In the genomic region with DNA sequence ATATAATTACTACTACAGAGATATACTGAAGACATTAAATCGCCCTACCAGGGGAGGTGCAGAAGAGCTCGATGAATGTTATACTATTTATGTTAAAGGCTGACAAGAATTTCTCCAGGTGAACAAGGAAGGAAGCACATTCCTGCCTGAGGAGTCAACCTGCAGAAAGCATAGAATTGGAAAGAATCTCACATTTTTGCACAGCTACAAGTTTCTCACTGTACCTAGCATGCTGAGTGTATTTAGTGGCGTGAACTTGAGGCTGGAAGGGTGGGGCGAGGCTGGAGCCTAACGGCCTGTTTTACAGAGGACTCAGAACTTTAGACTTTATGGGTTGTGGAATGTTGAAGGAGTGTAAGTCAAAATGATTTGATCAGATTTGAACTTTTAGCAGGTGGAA, we compare ENCODE assay signal across 2 cellular contexts.
TF ChIP-seq lines count a peak whose summit lies in the region.

No MANE protein-coding gene starts in this region.

TF ChIP-seq in GM23338, 12 proteins besides CTCF, POLR2A, EP300 and RAD21 (continued from another document):
- TF ChIP-seq, protein P1, sequence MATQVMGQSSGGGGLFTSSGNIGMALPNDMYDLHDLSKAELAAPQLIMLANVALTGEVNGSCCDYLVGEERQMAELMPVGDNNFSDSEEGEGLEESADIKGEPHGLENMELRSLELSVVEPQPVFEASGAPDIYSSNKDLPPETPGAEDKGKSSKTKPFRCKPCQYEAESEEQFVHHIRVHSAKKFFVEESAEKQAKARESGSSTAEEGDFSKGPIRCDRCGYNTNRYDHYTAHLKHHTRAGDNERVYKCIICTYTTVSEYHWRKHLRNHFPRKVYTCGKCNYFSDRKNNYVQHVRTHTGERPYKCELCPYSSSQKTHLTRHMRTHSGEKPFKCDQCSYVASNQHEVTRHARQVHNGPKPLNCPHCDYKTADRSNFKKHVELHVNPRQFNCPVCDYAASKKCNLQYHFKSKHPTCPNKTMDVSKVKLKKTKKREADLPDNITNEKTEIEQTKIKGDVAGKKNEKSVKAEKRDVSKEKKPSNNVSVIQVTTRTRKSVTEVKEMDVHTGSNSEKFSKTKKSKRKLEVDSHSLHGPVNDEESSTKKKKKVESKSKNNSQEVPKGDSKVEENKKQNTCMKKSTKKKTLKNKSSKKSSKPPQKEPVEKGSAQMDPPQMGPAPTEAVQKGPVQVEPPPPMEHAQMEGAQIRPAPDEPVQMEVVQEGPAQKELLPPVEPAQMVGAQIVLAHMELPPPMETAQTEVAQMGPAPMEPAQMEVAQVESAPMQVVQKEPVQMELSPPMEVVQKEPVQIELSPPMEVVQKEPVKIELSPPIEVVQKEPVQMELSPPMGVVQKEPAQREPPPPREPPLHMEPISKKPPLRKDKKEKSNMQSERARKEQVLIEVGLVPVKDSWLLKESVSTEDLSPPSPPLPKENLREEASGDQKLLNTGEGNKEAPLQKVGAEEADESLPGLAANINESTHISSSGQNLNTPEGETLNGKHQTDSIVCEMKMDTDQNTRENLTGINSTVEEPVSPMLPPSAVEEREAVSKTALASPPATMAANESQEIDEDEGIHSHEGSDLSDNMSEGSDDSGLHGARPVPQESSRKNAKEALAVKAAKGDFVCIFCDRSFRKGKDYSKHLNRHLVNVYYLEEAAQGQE (IDR thresholded peaks at IDR 0.05; ENCODE audit: unreplicated experiment): no peak
- TF ChIP-seq, protein P2, sequence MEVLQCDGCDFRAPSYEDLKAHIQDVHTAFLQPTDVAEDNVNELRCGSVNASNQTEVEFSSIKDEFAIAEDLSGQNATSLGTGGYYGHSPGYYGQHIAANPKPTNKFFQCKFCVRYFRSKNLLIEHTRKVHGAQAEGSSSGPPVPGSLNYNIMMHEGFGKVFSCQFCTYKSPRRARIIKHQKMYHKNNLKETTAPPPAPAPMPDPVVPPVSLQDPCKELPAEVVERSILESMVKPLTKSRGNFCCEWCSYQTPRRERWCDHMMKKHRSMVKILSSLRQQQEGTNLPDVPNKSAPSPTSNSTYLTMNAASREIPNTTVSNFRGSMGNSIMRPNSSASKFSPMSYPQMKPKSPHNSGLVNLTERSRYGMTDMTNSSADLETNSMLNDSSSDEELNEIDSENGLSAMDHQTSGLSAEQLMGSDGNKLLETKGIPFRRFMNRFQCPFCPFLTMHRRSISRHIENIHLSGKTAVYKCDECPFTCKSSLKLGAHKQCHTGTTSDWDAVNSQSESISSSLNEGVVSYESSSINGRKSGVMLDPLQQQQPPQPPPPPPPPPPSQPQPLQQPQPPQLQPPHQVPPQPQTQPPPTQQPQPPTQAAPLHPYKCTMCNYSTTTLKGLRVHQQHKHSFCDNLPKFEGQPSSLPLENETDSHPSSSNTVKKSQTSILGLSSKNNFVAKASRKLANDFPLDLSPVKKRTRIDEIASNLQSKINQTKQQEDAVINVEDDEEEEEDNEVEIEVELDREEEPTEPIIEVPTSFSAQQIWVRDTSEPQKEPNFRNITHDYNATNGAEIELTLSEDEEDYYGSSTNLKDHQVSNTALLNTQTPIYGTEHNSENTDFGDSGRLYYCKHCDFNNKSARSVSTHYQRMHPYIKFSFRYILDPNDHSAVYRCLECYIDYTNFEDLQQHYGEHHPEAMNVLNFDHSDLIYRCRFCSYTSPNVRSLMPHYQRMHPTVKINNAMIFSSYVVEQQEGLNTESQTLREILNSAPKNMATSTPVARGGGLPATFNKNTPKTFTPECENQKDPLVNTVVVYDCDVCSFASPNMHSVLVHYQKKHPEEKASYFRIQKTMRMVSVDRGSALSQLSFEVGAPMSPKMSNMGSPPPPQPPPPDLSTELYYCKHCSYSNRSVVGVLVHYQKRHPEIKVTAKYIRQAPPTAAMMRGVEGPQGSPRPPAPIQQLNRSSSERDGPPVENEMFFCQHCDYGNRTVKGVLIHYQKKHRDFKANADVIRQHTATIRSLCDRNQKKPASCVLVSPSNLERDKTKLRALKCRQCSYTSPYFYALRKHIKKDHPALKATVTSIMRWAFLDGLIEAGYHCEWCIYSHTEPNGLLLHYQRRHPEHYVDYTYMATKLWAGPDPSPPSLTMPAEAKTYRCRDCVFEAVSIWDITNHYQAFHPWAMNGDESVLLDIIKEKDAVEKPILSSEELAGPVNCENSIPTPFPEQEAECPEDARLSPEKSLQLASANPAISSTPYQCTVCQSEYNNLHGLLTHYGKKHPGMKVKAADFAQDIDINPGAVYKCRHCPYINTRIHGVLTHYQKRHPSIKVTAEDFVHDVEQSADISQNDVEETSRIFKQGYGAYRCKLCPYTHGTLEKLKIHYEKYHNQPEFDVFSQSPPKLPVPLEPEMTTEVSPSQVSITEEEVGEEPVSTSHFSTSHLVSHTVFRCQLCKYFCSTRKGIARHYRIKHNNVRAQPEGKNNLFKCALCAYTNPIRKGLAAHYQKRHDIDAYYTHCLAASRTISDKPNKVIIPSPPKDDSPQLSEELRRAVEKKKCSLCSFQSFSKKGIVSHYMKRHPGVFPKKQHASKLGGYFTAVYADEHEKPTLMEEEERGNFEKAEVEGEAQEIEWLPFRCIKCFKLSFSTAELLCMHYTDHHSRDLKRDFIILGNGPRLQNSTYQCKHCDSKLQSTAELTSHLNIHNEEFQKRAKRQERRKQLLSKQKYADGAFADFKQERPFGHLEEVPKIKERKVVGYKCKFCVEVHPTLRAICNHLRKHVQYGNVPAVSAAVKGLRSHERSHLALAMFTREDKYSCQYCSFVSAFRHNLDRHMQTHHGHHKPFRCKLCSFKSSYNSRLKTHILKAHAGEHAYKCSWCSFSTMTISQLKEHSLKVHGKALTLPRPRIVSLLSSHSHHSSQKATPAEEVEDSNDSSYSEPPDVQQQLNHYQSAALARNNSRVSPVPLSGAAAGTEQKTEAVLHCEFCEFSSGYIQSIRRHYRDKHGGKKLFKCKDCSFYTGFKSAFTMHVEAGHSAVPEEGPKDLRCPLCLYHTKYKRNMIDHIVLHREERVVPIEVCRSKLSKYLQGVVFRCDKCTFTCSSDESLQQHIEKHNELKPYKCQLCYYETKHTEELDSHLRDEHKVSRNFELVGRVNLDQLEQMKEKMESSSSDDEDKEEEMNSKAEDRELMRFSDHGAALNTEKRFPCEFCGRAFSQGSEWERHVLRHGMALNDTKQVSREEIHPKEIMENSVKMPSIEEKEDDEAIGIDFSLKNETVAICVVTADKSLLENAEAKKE (CRISPR knock-in tag; IDR thresholded peaks at IDR 0.05): no peak
- TF ChIP-seq, protein P3, sequence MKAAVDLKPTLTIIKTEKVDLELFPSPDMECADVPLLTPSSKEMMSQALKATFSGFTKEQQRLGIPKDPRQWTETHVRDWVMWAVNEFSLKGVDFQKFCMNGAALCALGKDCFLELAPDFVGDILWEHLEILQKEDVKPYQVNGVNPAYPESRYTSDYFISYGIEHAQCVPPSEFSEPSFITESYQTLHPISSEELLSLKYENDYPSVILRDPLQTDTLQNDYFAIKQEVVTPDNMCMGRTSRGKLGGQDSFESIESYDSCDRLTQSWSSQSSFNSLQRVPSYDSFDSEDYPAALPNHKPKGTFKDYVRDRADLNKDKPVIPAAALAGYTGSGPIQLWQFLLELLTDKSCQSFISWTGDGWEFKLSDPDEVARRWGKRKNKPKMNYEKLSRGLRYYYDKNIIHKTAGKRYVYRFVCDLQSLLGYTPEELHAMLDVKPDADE (IDR thresholded peaks at IDR 0.05): no peak
- TF ChIP-seq EZH2 (IDR thresholded peaks at IDR 0.05; ENCODE audit: low read depth, unreplicated experiment) (no peak), JUNB (IDR thresholded peaks at IDR 0.05; ENCODE audit: unreplicated experiment) (no peak), STAT1 (IDR thresholded peaks at IDR 0.05; ENCODE audit: unreplicated experiment) (no peak)

TF ChIP-seq in SK-N-SH, 30 proteins besides CTCF, POLR2A, EP300 and RAD21 (continued from another document):
- TF ChIP-seq FOXM1 (IDR thresholded peaks at IDR 0.05; ENCODE audit: low read depth): no peak
- TF ChIP-seq TAF1 (IDR thresholded peaks at IDR 0.05; ENCODE audit: borderline replicate concordance, low read depth, low read length): no peak
- no peak for TF ChIP-seq EZH2phosphoT487 (IDR thresholded peaks at IDR 0.05; ENCODE audit: borderline replicate concordance, low read depth)
- TF ChIP-seq, protein P4, sequence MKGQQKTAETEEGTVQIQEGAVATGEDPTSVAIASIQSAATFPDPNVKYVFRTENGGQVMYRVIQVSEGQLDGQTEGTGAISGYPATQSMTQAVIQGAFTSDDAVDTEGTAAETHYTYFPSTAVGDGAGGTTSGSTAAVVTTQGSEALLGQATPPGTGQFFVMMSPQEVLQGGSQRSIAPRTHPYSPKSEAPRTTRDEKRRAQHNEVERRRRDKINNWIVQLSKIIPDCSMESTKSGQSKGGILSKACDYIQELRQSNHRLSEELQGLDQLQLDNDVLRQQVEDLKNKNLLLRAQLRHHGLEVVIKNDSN (IDR thresholded peaks at IDR 0.05; ENCODE audit: borderline replicate concordance, low read depth): no peak
- TF ChIP-seq MXI1 (IDR thresholded peaks at IDR 0.05; ENCODE audit: low read depth, low read length): no peak
- no peak for TF ChIP-seq RXRA (IDR thresholded peaks at IDR 0.05; ENCODE audit: borderline replicate concordance, low read depth)
